Comparison of ENCODE assay signal across 13 cellular contexts in genomic region chr2:64283015-64283570, GRCh38.
DNase-seq lines count a peak whose midpoint lies in the region; ATAC-seq, FAIRE-seq and TF ChIP-seq lines count a peak whose summit lies in the region.
"Had no signal": no experiment of that assay in that cellular context is flagged by ENCODE, and none has a peak within 500 bp of the region (broad histone marks: within the 10 kb centered on the region; RNA-seq: fewer than 3 reads in every experiment).

No MANE protein-coding gene starts in this region.

- no peaks in the 10 kb centered on the region for H3K27me3 ChIP-seq in Peyer's patch
- H3K27me3 ChIP-seq in stomach smooth muscle (ENCODE audit: control insufficient read depth in 1 of 2, insufficient read depth in 2 of 2, low read length in 2 of 2), result no peaks in the 10 kb centered on the region
- H3K27me3 ChIP-seq: breast epithelium had no signal

- peak overlapping the region; percentile 20 to 72 (median 61) for H3K27ac ChIP-seq in Peyer's patch
- no peak overlapping the region for H3K27ac ChIP-seq in stomach smooth muscle (ENCODE audit: low read length)
- H3K27ac ChIP-seq: psoas muscle had no signal

- ATAC-seq in GM19328 (IDR thresholded peaks at IDR 0.05; ENCODE audit: unreplicated experiment), result peak; percentile 26
- peak; percentile 41 for ATAC-seq in HG02870 (IDR thresholded peaks at IDR 0.05; ENCODE audit: unreplicated experiment)
- no peak for ATAC-seq in HG02970 (IDR thresholded peaks at IDR 0.05; ENCODE audit: low FRiP score, unreplicated experiment)
- ATAC-seq: psoas muscle had no signal

- peak overlapping the region in 1 of 2 donors; percentile 35 for H3K9ac ChIP-seq in stomach smooth muscle (ENCODE audit: low read length in 2 of 2)

- DNase-seq in Peyer's patch, result no peak
- no peak for DNase-seq in middle frontal gyrus (ENCODE audit: extremely low spot score, low spot score)
- DNase-seq in GM19239 (ENCODE audit: insufficient read length, low spot score), result no peak
- DNase-seq: IMR-90, islet precursor cell, NCI-H524, psoas muscle had no signal

- peak overlapping the region in 1 of 4 donors; percentile 20 for H3K4me3 ChIP-seq in Peyer's patch
- H3K4me3 ChIP-seq in stomach smooth muscle (ENCODE audit: low read length in 2 of 2), result peak overlapping the region; percentile 18 to 47
- H3K4me3 ChIP-seq: psoas muscle had no signal

- H3K4me1 ChIP-seq in Peyer's patch (peaks cover 3 to 12% (median 6%) of the 10 kb centered on the region in 4 donors), stomach smooth muscle (ENCODE audit: control insufficient read depth, insufficient read depth, low read length) (peaks cover 19% of the 10 kb centered on the region)
- H3K4me1 ChIP-seq: psoas muscle had no signal

- no peak for TF ChIP-seq CTCF in Peyer's patch (IDR thresholded peaks at IDR 0.05)

- H3K9me3 ChIP-seq in Peyer's patch (no peaks in the 10 kb centered on the region), stomach smooth muscle (ENCODE audit: control insufficient read depth in 2 of 2, low read length in 2 of 2) (no peaks in the 10 kb centered on the region)
- H3K9me3 ChIP-seq: breast epithelium, psoas muscle had no signal

- TF ChIP-seq POLR2A in Peyer's patch (IDR thresholded peaks at IDR 0.05), result no peak

- no peaks in the 10 kb centered on the region for H3K36me3 ChIP-seq in Peyer's patch
- no peaks in the 10 kb centered on the region for H3K36me3 ChIP-seq in stomach smooth muscle (ENCODE audit: control insufficient read depth in 2 of 2, insufficient read depth in 2 of 2, low read length in 2 of 2)
- H3K36me3 ChIP-seq: breast epithelium had no signal

- no peak for FAIRE-seq in GM19239 (lab: Jason Lieb, UNC)
- FAIRE-seq: G401.6 had no signal
